22 cellular contexts compared by ENCODE assay signal in the genomic region with DNA sequence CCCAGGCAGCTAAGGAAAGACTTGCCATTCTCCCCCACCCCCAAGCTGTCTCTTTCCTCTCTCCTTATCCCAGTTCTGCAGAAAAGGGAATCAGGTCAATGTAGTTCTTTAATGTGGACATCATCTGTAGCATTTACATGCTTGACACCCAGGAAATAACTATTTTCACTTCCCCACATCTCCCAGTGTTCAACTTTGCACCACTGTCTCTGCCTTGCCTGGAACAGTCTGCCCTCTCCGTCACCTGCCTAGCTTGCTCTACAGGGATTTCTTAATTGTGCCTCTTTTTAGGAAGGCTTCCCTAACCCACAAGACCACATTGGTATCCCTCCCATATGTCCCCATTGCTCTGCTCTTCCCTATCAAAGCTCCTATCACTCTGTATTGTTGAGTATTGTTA. TPM values are rescaled to one million over a fixed set of nuclear protein-coding genes. Genes with fewer than 3 reads are reported as not detected.
DNase-seq lines count a peak whose midpoint lies in the region; ATAC-seq, FAIRE-seq and TF ChIP-seq lines count a peak whose summit lies in the region.
"Had no signal": no experiment of that assay in that cellular context is flagged by ENCODE, and none has a peak within 500 bp of the region (broad histone marks: within the 10 kb centered on the region; RNA-seq: fewer than 3 reads in every experiment).

No MANE protein-coding gene starts in this region.

- H3K4me3 Mint-ChIP-seq in HFFc6 = no peak overlapping the region
- no peak overlapping the region for H3K4me3 Mint-ChIP-seq in stimulated activated naive B cell treated with anti-CD40 and anti-IgM and Interleukin-4, amounts not matched to agents 10 μg/mL and 1 μg/mL and 100 μg/mL, for 72 hours
- H3K4me3 Mint-ChIP-seq in activated T-helper 17 cell treated with anti-CD3 and anti-CD28 coated beads, Interleukin-2, amount 50 U/mL, for 72 hours = no peak overlapping the region
- H3K4me3 Mint-ChIP-seq: CD4-positive, alpha-beta memory T cell had no signal

- no peaks in the 10 kb centered on the region; the same call in 2 of the 3 replicates for H3K9me3 ChIP-seq in GM12878 (replicated peaks; ENCODE audit: control insufficient read depth, insufficient read depth, low read length)

- POLR2A ChIA-PET in GM12878 (lab: Charles Lee) = interaction anchor here (0.5 to 3.8 kb wide), 4 partner anchors 9 to 25 kb away, joined by 3 to 19 read pairs (median 10); no protein-coding TSS in a partner anchor

- peaks cover 52% of the 10 kb centered on the region for H3K4me1 Mint-ChIP-seq in HFFc6 (ENCODE audit: low read depth)
- peaks cover 38 to 55% of the 10 kb centered on the region in 2 donors for H3K4me1 Mint-ChIP-seq in stimulated activated naive B cell treated with anti-CD40 and anti-IgM and Interleukin-4, amounts not matched to agents 10 μg/mL and 1 μg/mL and 100 μg/mL, for 72 hours
- peaks cover 10% of the 10 kb centered on the region for H3K4me1 Mint-ChIP-seq in activated T-helper 17 cell treated with anti-CD3 and anti-CD28 coated beads, Interleukin-2, amount 50 U/mL, for 72 hours

- CTCF ChIA-PET in GM12878 (lab: Yijun Ruan, JAX) = interaction anchor here (1.0 to 7.1 kb wide), 4 partner anchors 8 to 17 kb away, joined by 3 to 45 read pairs (median 10); no protein-coding TSS in a partner anchor

- no peak for TF ChIP-seq EP300 in GM12878 (IDR thresholded peaks at IDR 0.05; ENCODE audit: borderline replicate concordance in 1 of 2, control insufficient read depth in 1 of 2, low read depth in 2 of 2, low read length in 2 of 2)

- no peak overlapping the region for H2AFZ ChIP-seq in GM12878 (ENCODE audit: control insufficient read depth, low read depth, low read length)

- no peak overlapping the region for H3K4me2 ChIP-seq in GM12878 (ENCODE audit: control insufficient read depth, insufficient read depth)

- no peaks in the 10 kb centered on the region for H4K20me1 ChIP-seq in GM12878 (ENCODE audit: control insufficient read depth, insufficient read depth)

- DNase-seq in SIG-M5 treated with dmso at 0.1 percent for 504 hours (lab: John Stamatoyannopoulos, UW; ENCODE audit: unreplicated experiment) = peak; percentile 22
- no peak for DNase-seq in SIG-M5 (lab: John Stamatoyannopoulos, UW)
- DNase-seq in HFFc6 = no peak
- no peak for DNase-seq in GM12878 (ENCODE audit: low read depth, low spot score)
- DNase-seq in stimulated activated naive B cell treated with anti-CD40 and anti-IgM and Interleukin-4, amounts not matched to agents 10 μg/mL and 1 μg/mL and 100 μg/mL, for 72 hours = no peak
- no peak for DNase-seq in islet precursor cell
- DNase-seq: CD4-positive, alpha-beta memory T cell; COR-L47; DMS53; Kasumi-1; NCI-H1694 treated with DMSO at 0.1 percent for 48 hours; NCI-H2081; NCI-H2227 treated with DMSO at 0.1 percent for 48 hours; NCI-H526 treated with DMSO at 0.1 percent for 48 hours; RPMI8226; SHP77 had no signal

- no peak for FAIRE-seq in GM12878 (lab: Jason Lieb, UNC)

- TF ChIP-seq RAD21 in GM12878 (IDR thresholded peaks at IDR 0.05; ENCODE audit: insufficient read depth, low read depth, low read length) = no peak

- peak overlapping the region; percentile 95; the same call in 1 of the 2 replicates for H3K27ac Mint-ChIP-seq in HFFc6
- H3K27ac Mint-ChIP-seq in stimulated activated naive B cell treated with anti-CD40 and anti-IgM and Interleukin-4, amounts not matched to agents 10 μg/mL and 1 μg/mL and 100 μg/mL, for 72 hours = no peak overlapping the region
- H3K27ac Mint-ChIP-seq in activated T-helper 17 cell treated with anti-CD3 and anti-CD28 coated beads, Interleukin-2, amount 50 U/mL, for 72 hours = no peak overlapping the region
- H3K27ac Mint-ChIP-seq: CD4-positive, alpha-beta memory T cell had no signal

- no peak overlapping the region for H3K4me3 ChIP-seq in GM12878
- H3K4me3 ChIP-seq: SK-N-MC had no signal

- BruUV-seq in GM12878 (replicated peaks; lab: Mats Ljungman, UMichigan) = no TSS peak

- intact Hi-C loops in GM12878 (cut with micrococcal nuclease; ENCODE audit: unreplicated experiment) = no loop called here

- H3K9ac ChIP-seq in GM12878 (ENCODE audit: control insufficient read depth, insufficient read depth, low read length) = no peak overlapping the region

- RAD21 ChIA-PET in GM12878 (lab: Charles Lee; ENCODE audit: unreplicated experiment) = interaction anchor here (7.7 kb wide), 1 partner anchor 12 kb away, joined by 46 read pairs; no protein-coding TSS in a partner anchor

- H3K79me2 ChIP-seq in GM12878 (ENCODE audit: control insufficient read depth, insufficient read depth, low read length) = no peaks in the 10 kb centered on the region

- H3K36me3 ChIP-seq in GM12878 (ENCODE audit: control insufficient read depth in 2 of 2, insufficient read depth in 2 of 2, low read length in 1 of 2) = peaks cover 0 to 4% of the 10 kb centered on the region in 2 experiments; a peak in 1 of 4 replicates

- in situ Hi-C loops in GM12878 (cut with MboI) = no loop called here

- no peaks in the 10 kb centered on the region for H3K9me3 Mint-ChIP-seq in HFFc6
- no peaks in the 10 kb centered on the region for H3K9me3 Mint-ChIP-seq in stimulated activated naive B cell treated with anti-CD40 and anti-IgM and Interleukin-4, amounts not matched to agents 10 μg/mL and 1 μg/mL and 100 μg/mL, for 72 hours
- no peaks in the 10 kb centered on the region for H3K9me3 Mint-ChIP-seq in activated T-helper 17 cell treated with anti-CD3 and anti-CD28 coated beads, Interleukin-2, amount 50 U/mL, for 72 hours
- H3K9me3 Mint-ChIP-seq: CD4-positive, alpha-beta memory T cell had no signal

- H3K27me3 Mint-ChIP-seq in HFFc6 (ENCODE audit: insufficient read depth) = peaks cover 10% of the 10 kb centered on the region; the same call in 1 of the 2 replicates
- no peaks in the 10 kb centered on the region for H3K27me3 Mint-ChIP-seq in stimulated activated naive B cell treated with anti-CD40 and anti-IgM and Interleukin-4, amounts not matched to agents 10 μg/mL and 1 μg/mL and 100 μg/mL, for 72 hours
- no peaks in the 10 kb centered on the region for H3K27me3 Mint-ChIP-seq in activated T-helper 17 cell treated with anti-CD3 and anti-CD28 coated beads, Interleukin-2, amount 50 U/mL, for 72 hours
- H3K27me3 Mint-ChIP-seq: CD4-positive, alpha-beta memory T cell had no signal

- H3K4me1 ChIP-seq in GM12878 (ENCODE audit: control insufficient read depth, insufficient read depth, low read length) = peaks cover 7% of the 10 kb centered on the region

- 95% methylated on average over 1 of the region's 1 CpG for WGBS in GM12878 (ENCODE audit: insufficient coverage, insufficient replicate concordance, low lambda C conversion rate, missing lambda C conversion rate)

- no peak overlapping the region for H3K27ac ChIP-seq in GM12878 (ENCODE audit: control insufficient read depth, insufficient read depth)
- H3K27ac ChIP-seq: 22Rv1, HL-60, SK-N-MC had no signal

- no peaks in the 10 kb centered on the region for H3K27me3 ChIP-seq in GM12878 (replicated peaks in 1 of 2; ENCODE audit: control insufficient read depth in 2 of 2, insufficient read depth in 2 of 2, low read length in 1 of 2)

- ATAC-seq in GM12878 (no peak), HG03097 (IDR thresholded peaks at IDR 0.05; ENCODE audit: low FRiP score, unreplicated experiment) (no peak)
- ATAC-seq in stimulated activated naive B cell treated with anti-CD40 and anti-IgM and Interleukin-4, amounts not matched to agents 10 μg/mL and 1 μg/mL and 100 μg/mL, for 72 hours (replicated peaks) = peak; percentile 28 to 32
- no peak for ATAC-seq in activated T-helper 17 cell treated with anti-CD3 and anti-CD28 coated beads, Interleukin-2, amount 50 U/mL, for 72 hours (replicated peaks)
- ATAC-seq: HCT116 had no signal

- TF ChIP-seq CTCF in HFFc6 (IDR thresholded peaks at IDR 0.05) = no peak
- TF ChIP-seq CTCF in GM12878 (IDR thresholded peaks at IDR 0.05 in 2 of 3, conservative IDR thresholded peaks at IDR 0.05 in 1 of 3; ENCODE audit: control insufficient read depth in 2 of 3, extremely low read depth in 1 of 3, insufficient read depth in 1 of 3, low read depth in 3 of 3, low read length in 3 of 3) = no peak

- no peak for TF ChIP-seq POLR2A in GM12878 (IDR thresholded peaks at IDR 0.05; ENCODE audit: low read depth, low read length)

- SMC1A ChIA-PET in GM12878 (lab: Charles Lee; ENCODE audit: uncharacterized antibody, unreplicated experiment) = interaction anchor here (1.3 to 4.2 kb wide), 7 partner anchors 8 to 126 kb away, joined by 3 to 34 read pairs (median 10); no protein-coding TSS in a partner anchor

- H3K36me3 Mint-ChIP-seq in HFFc6 (ENCODE audit: low read depth) = peaks cover 44% of the 10 kb centered on the region
- H3K36me3 Mint-ChIP-seq in stimulated activated naive B cell treated with anti-CD40 and anti-IgM and Interleukin-4, amounts not matched to agents 10 μg/mL and 1 μg/mL and 100 μg/mL, for 72 hours = peaks cover 39 to 44% of the 10 kb centered on the region in 2 donors
- peaks cover 18% of the 10 kb centered on the region for H3K36me3 Mint-ChIP-seq in activated T-helper 17 cell treated with anti-CD3 and anti-CD28 coated beads, Interleukin-2, amount 50 U/mL, for 72 hours (ENCODE audit: low read depth)

RNA-seq across cellular contexts. Expression of gene TOMM7, which starts 45.9 kb away (rescaled TPM):
- total RNA-seq in HFFc6 (2021; fragmentation: NEBNext Ultra II Directional; extraction: Animal tissue kit (Norgen Biotek cat#: 25700)) = 100 to 1,000 TPM; 234 to 372 (median 324) TPM
- 25.0 and 27.4 TPM in 2 replicates for total RNA-seq in GM12878 (2013; cell fraction: nucleolus; rRNA removed)
- total RNA-seq in GM12878 (2014; rRNA removed) = 173 and 183 TPM in 2 replicates
- 182 and 183 TPM in 2 replicates for total RNA-seq in GM12878 (2014; rRNA removed; fragmentation: Illumina TruSeq; extraction: Trizol)
- total RNA-seq in GM12878 (2021) = 234 and 256 TPM in 2 replicates
- polyA plus RNA-seq in GM12878 (2011; ENCODE audit: low read depth) = 230 TPM
- polyA plus RNA-seq in GM12878 (2011; rRNA removed) = 946 and 1,497 TPM in 2 replicates
- 205 and 237 TPM in 2 replicates for polyA plus RNA-seq in GM12878 (2011; cell fraction: cytosol; rRNA removed)
- polyA plus RNA-seq in GM12878 (2011; cell fraction: nucleus; rRNA removed) = 100 and 101 TPM in 2 replicates
- 306 and 736 TPM in 2 replicates for polyA plus RNA-seq in GM12878 (2012)
- 107 and 151 TPM in 2 replicates for polyA plus RNA-seq in GM12878 (2014; fragmentation: Illumina TruSeq; extraction: Trizol)
- 100 to 1,000 TPM; 368 to 461 TPM for polyA plus RNA-seq in GM12878 (2014; fragmentation: Nextera tagmentation; extraction: Ambion mirVana)
- 237 and 277 TPM in 2 replicates for polyA plus RNA-seq in GM12878 (2014; rRNA removed)
- polyA plus RNA-seq in GM12878 (2016; fragmentation: Nextera tagmentation; extraction: Ambion mirVana) = 100 to 1,000 TPM; 460 to 475 TPM
- 52.5 and 58.4 TPM in 2 replicates for polyA minus RNA-seq in GM12878 (2011; rRNA and poly(A)+ RNA removed)
- polyA minus RNA-seq in GM12878 (2011; cell fraction: cytosol; rRNA and poly(A)+ RNA removed) = 18.3 and 28.3 TPM in 2 replicates
- 11.6 and 14.9 TPM in 2 replicates for polyA minus RNA-seq in GM12878 (2011; cell fraction: nucleus; rRNA and poly(A)+ RNA removed)
- total RNA-seq in activated T-helper 17 cell treated with anti-CD3 and anti-CD28 coated beads, Interleukin-2, amount 50 U/mL, for 72 hours = 100 to 1,000 TPM; 262 to 281 TPM

Comparison
In these comparisons a context has a peak if more than half of its experiments do, and no peak if none do; other contexts are left out.
1. ATAC-seq: peak in stimulated activated naive B cell treated with anti-CD40 and anti-IgM and Interleukin-4, amounts not matched to agents 10 μg/mL and 1 μg/mL and 100 μg/mL, for 72 hours (2 of 2); none in GM12878 (single experiment), activated T-helper 17 cell treated with anti-CD3 and anti-CD28 coated beads, Interleukin-2, amount 50 U/mL, for 72 hours (single experiment) and HG03097 (single experiment).